27 cellular contexts compared by ENCODE assay signal in genomic region chr12:69087986-69088385, GRCh38.
"Had no signal": no experiment of that assay in that cellular context is flagged by ENCODE, and none has a peak within 500 bp of the region (broad histone marks: within the 10 kb centered on the region; RNA-seq: fewer than 3 reads in every experiment).

No MANE protein-coding gene starts in this region.

- H3K9me3 ChIP-seq: stomach, suprapubic skin, testis, thoracic aorta, thyroid gland, tibial artery, tibial nerve, transverse colon, upper lobe of left lung, upper lobe of right lung, vagina had no signal

- H3K27ac ChIP-seq: stomach, suprapubic skin, testis, thoracic aorta, thyroid gland, tibial artery, tibial nerve, transverse colon, upper lobe of left lung, upper lobe of right lung, vagina had no signal

- H3K27ac Mint-ChIP-seq: stimulated activated effector memory CD8-positive, alpha-beta T cell treated with anti-CD3 and anti-CD28 coated beads, Interleukin-12 subunit alpha, Interleukin-12 subunit beta, amount 100 ng/mL, for 72 hours; stimulated activated memory B cell treated with anti-CD40 and anti-IgM and Interleukin-4, amounts not matched to agents 10 μg/mL and 1 μg/mL and 100 μg/mL, for 72 hours; stimulated activated naive B cell treated with anti-CD40 and anti-IgM and Interleukin-4, amounts not matched to agents 10 μg/mL and 1 μg/mL and 100 μg/mL, for 72 hours; stimulated activated naive CD8-positive, alpha-beta T cell treated with anti-CD3 and anti-CD28 coated beads, Interleukin-15, amount 100 ng/mL, for 72 hours; stimulated activated naive CD8-positive, alpha-beta T cell treated with anti-CD3 and anti-CD28 coated beads, Interleukin-15, Interleukin-2, amounts not matched to agents 100 ng/mL and 50 ng/mL, for 24 hours; type B pancreatic cell had no signal

- DNase-seq: stimulated activated CD4-positive, alpha-beta T cell treated with anti-CD3 and anti-CD28 coated beads, Interleukin-2, amount 100 ng/mL, for 24 hours; stimulated activated CD4-positive, alpha-beta T cell treated with anti-CD3 and anti-CD28 coated beads, Interleukin-2, amount 100 ng/mL, for 48 hours; stimulated activated CD4-positive, alpha-beta T cell treated with anti-CD3 and anti-CD28 coated beads, Interleukin-4, amount 100 ng/mL, for 1 hour; stimulated activated CD4-positive, alpha-beta T cell treated with anti-CD3 and anti-CD28 coated beads, Interleukin-4, amount 100 ng/mL, for 24 hours; stimulated activated CD4-positive, alpha-beta T cell treated with anti-CD3 and anti-CD28 coated beads, Interleukin-4, amount 100 ng/mL, for 4 hours; stimulated activated CD8-positive, alpha-beta memory T cell treated with anti-CD3 and anti-CD28 coated beads, Interleukin-4, amount 100 ng/mL, for 48 hours; stimulated activated naive B cell treated with anti-CD40 and anti-IgM and Interleukin-4, amounts not matched to agents 10 μg/mL and 1 μg/mL and 100 μg/mL, for 72 hours; stimulated activated naive CD4-positive, alpha-beta T cell; stimulated activated naive CD4-positive, alpha-beta T cell treated with Interleukin-2 at 50 U/mL for 16 hours; stimulated activated naive CD8-positive, alpha-beta T cell treated with anti-CD3 and anti-CD28 coated beads, Interleukin-15, amount 100 ng/mL, for 72 hours; stimulated activated naive CD8-positive, alpha-beta T cell treated with anti-CD3 and anti-CD28 coated beads, Interleukin-15, Interleukin-2, amounts not matched to agents 100 U/mL and 50 U/mL, for 24 hours; stomach; substantia nigra; testis; thyroid gland; tibial artery; transverse colon; upper lobe of left lung; upper lobe of right lung had no signal

- ATAC-seq: stimulated activated memory B cell treated with anti-CD40 and anti-IgM and Interleukin-4, amounts not matched to agents 10 μg/mL and 1 μg/mL and 100 μg/mL, for 72 hours; stimulated activated naive B cell treated with anti-CD40 and anti-IgM and Interleukin-4, amounts not matched to agents 10 μg/mL and 1 μg/mL and 100 μg/mL, for 72 hours; stimulated activated naive CD8-positive, alpha-beta T cell treated with anti-CD3 and anti-CD28 coated beads, Interleukin-15, amount 100 ng/mL, for 72 hours; stimulated activated naive CD8-positive, alpha-beta T cell treated with anti-CD3 and anti-CD28 coated beads, Interleukin-15, Interleukin-2, amounts not matched to agents 100 U/mL and 50 U/mL, for 24 hours; upper lobe of right lung had no signal

- H3K4me3 ChIP-seq: stomach, suprapubic skin, testis, thoracic aorta, thyroid gland, tibial artery, tibial nerve, transverse colon, upper lobe of left lung, upper lobe of right lung, vagina had no signal

- H3K4me3 Mint-ChIP-seq: stimulated activated effector memory CD8-positive, alpha-beta T cell treated with anti-CD3 and anti-CD28 coated beads, Interleukin-12 subunit alpha, Interleukin-12 subunit beta, amount 100 ng/mL, for 72 hours; stimulated activated memory B cell treated with anti-CD40 and anti-IgM and Interleukin-4, amounts not matched to agents 10 μg/mL and 1 μg/mL and 100 μg/mL, for 72 hours; stimulated activated naive B cell treated with anti-CD40 and anti-IgM and Interleukin-4, amounts not matched to agents 10 μg/mL and 1 μg/mL and 100 μg/mL, for 72 hours; stimulated activated naive CD8-positive, alpha-beta T cell treated with anti-CD3 and anti-CD28 coated beads, Interleukin-15, amount 100 ng/mL, for 72 hours; stimulated activated naive CD8-positive, alpha-beta T cell treated with anti-CD3 and anti-CD28 coated beads, Interleukin-15, Interleukin-2, amounts not matched to agents 100 ng/mL and 50 ng/mL, for 24 hours; type B pancreatic cell had no signal

- H3K9me3 Mint-ChIP-seq: stimulated activated effector memory CD8-positive, alpha-beta T cell treated with anti-CD3 and anti-CD28 coated beads, Interleukin-12 subunit alpha, Interleukin-12 subunit beta, amount 100 ng/mL, for 72 hours; stimulated activated memory B cell treated with anti-CD40 and anti-IgM and Interleukin-4, amounts not matched to agents 10 μg/mL and 1 μg/mL and 100 μg/mL, for 72 hours; stimulated activated naive B cell treated with anti-CD40 and anti-IgM and Interleukin-4, amounts not matched to agents 10 μg/mL and 1 μg/mL and 100 μg/mL, for 72 hours; stimulated activated naive CD8-positive, alpha-beta T cell treated with anti-CD3 and anti-CD28 coated beads, Interleukin-15, amount 100 ng/mL, for 72 hours; stimulated activated naive CD8-positive, alpha-beta T cell treated with anti-CD3 and anti-CD28 coated beads, Interleukin-15, Interleukin-2, amounts not matched to agents 100 ng/mL and 50 ng/mL, for 24 hours; type B pancreatic cell had no signal

- H3K27me3 ChIP-seq: stomach, suprapubic skin, testis, thyroid gland, tibial artery, tibial nerve, transverse colon, upper lobe of left lung, upper lobe of right lung, vagina had no signal

- H3K36me3 ChIP-seq: stomach, suprapubic skin, thoracic aorta, thyroid gland, tibial artery, tibial nerve, transverse colon, upper lobe of left lung, upper lobe of right lung, vagina had no signal

- H3K4me1 Mint-ChIP-seq: stimulated activated memory B cell treated with anti-CD40 and anti-IgM and Interleukin-4, amounts not matched to agents 10 μg/mL and 1 μg/mL and 100 μg/mL, for 72 hours; stimulated activated naive B cell treated with anti-CD40 and anti-IgM and Interleukin-4, amounts not matched to agents 10 μg/mL and 1 μg/mL and 100 μg/mL, for 72 hours; stimulated activated naive CD8-positive, alpha-beta T cell treated with anti-CD3 and anti-CD28 coated beads, Interleukin-15, amount 100 ng/mL, for 72 hours had no signal

- H3K36me3 Mint-ChIP-seq: stimulated activated effector memory CD8-positive, alpha-beta T cell treated with anti-CD3 and anti-CD28 coated beads, Interleukin-12 subunit alpha, Interleukin-12 subunit beta, amount 100 ng/mL, for 72 hours; stimulated activated memory B cell treated with anti-CD40 and anti-IgM and Interleukin-4, amounts not matched to agents 10 μg/mL and 1 μg/mL and 100 μg/mL, for 72 hours; stimulated activated naive B cell treated with anti-CD40 and anti-IgM and Interleukin-4, amounts not matched to agents 10 μg/mL and 1 μg/mL and 100 μg/mL, for 72 hours; type B pancreatic cell had no signal

- H3K27me3 Mint-ChIP-seq: type B pancreatic cell had no signal

- H3K4me1 ChIP-seq: stomach, suprapubic skin, tibial artery, tibial nerve, upper lobe of left lung, upper lobe of right lung, vagina had no signal
